In the genomic region with DNA sequence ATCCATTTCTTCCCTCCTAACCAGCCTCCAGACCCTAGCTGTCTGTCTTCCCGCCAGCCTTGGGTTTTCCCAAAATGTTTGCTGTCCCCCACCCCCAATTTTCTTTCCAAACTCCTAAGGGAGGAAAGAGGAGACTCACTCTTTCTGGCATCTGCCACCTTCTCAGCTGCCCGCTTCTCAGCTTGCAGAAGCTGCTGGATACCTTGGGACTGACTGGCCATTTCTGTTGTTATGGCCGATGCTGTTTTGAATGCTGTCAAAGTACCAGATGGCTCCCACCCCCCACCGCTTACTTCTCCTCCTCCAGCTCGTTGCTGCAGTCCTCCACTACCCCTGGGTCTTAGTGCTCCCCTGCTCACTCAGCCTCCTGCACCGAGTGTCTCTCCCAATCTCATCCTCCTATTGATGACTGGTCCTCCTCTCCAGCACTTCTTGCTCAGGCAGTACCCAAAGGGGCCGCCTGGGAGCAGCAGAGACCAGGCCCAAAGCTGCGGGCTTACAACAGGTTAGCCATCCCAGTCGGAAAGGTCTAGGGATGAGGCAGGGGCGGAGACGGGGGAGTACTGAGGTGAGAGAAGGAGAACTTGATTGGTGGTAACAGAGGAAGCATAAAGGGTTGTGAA, we compare ENCODE assay signal across 1 cellular context.
A peak's percentile ranks its signal among the peaks of the same experiment; 100 is the strongest.
TF ChIP-seq lines count a peak whose summit lies in the region.

A gene (minus strand): TSS at position 270 of the 623 bp plus-strand sequence. CDS start 49 bp downstream, at position 221.

TF ChIP-seq in HepG2, 621 proteins besides CTCF, POLR2A, EP300 and RAD21 (continued from another document and continues in another):
- TF ChIP-seq DPF2 (CRISPR knock-in tag; IDR thresholded peaks at IDR 0.05; ENCODE audit: borderline replicate concordance, low read depth) (no peak), XRCC5 (optimal IDR thresholded peaks at IDR 0.05; ENCODE audit: low read length) (peak; percentile 93), HDAC2 (CRISPR knock-in tag; IDR thresholded peaks at IDR 0.05) (peak; percentile 72), SMC3 (IDR thresholded peaks at IDR 0.05; ENCODE audit: low read length) (peak; percentile 91), ZNF777 (CRISPR knock-in tag; IDR thresholded peaks at IDR 0.05) (no peak), ZNF605 (CRISPR knock-in tag; IDR thresholded peaks at IDR 0.05) (no peak), TOPORS (CRISPR knock-in tag; IDR thresholded peaks at IDR 0.05) (no peak), KLF6 (CRISPR knock-in tag; IDR thresholded peaks at IDR 0.05) (0 out of 2 replicates have a peak, but pooled peaks have one; percentile 30), TBP (CRISPR knock-in tag; IDR thresholded peaks at IDR 0.05) (no peak), SALL1 (CRISPR knock-in tag; IDR thresholded peaks at IDR 0.05) (peak; percentile 81), ZBTB7A (CRISPR knock-in tag; IDR thresholded peaks at IDR 0.05) (no peak), STAG1 (CRISPR knock-in tag; IDR thresholded peaks at IDR 0.05) (peak; percentile 98), SRY (CRISPR knock-in tag; IDR thresholded peaks at IDR 0.05) (0 out of 2 replicates have a peak, but pooled peaks have one; percentile 58), ZNF17 (CRISPR knock-in tag; IDR thresholded peaks at IDR 0.05) (no peak), PPARG (CRISPR knock-in tag; conservative IDR thresholded peaks at IDR 0.05) (peak; percentile 53; the same call in 1 of the 2 replicates), ZNF878 (CRISPR knock-in tag; IDR thresholded peaks at IDR 0.05) (0 out of 2 replicates have a peak, but pooled peaks have one; percentile 27), MTF1 (CRISPR knock-in tag; IDR thresholded peaks at IDR 0.05) (no peak), ZNF549 (CRISPR knock-in tag; IDR thresholded peaks at IDR 0.05) (no peak), PHB2 (IDR thresholded peaks at IDR 0.05; ENCODE audit: partially characterized antibody) (no peak), SAP130 (CRISPR knock-in tag; IDR thresholded peaks at IDR 0.05; ENCODE audit: low read depth) (peak; percentile 63), ARNT2 (CRISPR knock-in tag; IDR thresholded peaks at IDR 0.05; ENCODE audit: low read depth) (no peak), ZNF30 (CRISPR knock-in tag; IDR thresholded peaks at IDR 0.05) (no peak)
- TF ChIP-seq, protein P1, sequence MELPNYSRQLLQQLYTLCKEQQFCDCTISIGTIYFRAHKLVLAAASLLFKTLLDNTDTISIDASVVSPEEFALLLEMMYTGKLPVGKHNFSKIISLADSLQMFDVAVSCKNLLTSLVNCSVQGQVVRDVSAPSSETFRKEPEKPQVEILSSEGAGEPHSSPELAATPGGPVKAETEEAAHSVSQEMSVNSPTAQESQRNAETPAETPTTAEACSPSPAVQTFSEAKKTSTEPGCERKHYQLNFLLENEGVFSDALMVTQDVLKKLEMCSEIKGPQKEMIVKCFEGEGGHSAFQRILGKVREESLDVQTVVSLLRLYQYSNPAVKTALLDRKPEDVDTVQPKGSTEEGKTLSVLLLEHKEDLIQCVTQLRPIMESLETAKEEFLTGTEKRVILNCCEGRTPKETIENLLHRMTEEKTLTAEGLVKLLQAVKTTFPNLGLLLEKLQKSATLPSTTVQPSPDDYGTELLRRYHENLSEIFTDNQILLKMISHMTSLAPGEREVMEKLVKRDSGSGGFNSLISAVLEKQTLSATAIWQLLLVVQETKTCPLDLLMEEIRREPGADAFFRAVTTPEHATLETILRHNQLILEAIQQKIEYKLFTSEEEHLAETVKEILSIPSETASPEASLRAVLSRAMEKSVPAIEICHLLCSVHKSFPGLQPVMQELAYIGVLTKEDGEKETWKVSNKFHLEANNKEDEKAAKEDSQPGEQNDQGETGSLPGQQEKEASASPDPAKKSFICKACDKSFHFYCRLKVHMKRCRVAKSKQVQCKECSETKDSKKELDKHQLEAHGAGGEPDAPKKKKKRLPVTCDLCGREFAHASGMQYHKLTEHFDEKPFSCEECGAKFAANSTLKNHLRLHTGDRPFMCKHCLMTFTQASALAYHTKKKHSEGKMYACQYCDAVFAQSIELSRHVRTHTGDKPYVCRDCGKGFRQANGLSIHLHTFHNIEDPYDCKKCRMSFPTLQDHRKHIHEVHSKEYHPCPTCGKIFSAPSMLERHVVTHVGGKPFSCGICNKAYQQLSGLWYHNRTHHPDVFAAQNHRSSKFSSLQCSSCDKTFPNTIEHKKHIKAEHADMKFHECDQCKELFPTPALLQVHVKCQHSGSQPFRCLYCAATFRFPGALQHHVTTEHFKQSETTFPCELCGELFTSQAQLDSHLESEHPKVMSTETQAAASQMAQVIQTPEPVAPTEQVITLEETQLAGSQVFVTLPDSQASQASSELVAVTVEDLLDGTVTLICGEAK (IDR thresholded peaks at IDR 0.05), result no peak
- TF ChIP-seq, protein P1 (CRISPR knock-in tag; IDR thresholded peaks at IDR 0.05), result no peak
- TF ChIP-seq, protein P2, sequence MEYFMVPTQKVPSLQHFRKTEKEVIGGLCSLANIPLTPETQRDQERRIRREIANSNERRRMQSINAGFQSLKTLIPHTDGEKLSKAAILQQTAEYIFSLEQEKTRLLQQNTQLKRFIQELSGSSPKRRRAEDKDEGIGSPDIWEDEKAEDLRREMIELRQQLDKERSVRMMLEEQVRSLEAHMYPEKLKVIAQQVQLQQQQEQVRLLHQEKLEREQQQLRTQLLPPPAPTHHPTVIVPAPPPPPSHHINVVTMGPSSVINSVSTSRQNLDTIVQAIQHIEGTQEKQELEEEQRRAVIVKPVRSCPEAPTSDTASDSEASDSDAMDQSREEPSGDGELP (IDR thresholded peaks at IDR 0.05; ENCODE audit: borderline replicate concordance, low read depth), result no peak
- TF ChIP-seq, protein P3, sequence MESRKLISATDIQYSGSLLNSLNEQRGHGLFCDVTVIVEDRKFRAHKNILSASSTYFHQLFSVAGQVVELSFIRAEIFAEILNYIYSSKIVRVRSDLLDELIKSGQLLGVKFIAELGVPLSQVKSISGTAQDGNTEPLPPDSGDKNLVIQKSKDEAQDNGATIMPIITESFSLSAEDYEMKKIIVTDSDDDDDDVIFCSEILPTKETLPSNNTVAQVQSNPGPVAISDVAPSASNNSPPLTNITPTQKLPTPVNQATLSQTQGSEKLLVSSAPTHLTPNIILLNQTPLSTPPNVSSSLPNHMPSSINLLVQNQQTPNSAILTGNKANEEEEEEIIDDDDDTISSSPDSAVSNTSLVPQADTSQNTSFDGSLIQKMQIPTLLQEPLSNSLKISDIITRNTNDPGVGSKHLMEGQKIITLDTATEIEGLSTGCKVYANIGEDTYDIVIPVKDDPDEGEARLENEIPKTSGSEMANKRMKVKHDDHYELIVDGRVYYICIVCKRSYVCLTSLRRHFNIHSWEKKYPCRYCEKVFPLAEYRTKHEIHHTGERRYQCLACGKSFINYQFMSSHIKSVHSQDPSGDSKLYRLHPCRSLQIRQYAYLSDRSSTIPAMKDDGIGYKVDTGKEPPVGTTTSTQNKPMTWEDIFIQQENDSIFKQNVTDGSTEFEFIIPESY (CRISPR knock-in tag; IDR thresholded peaks at IDR 0.05), result peak; percentile 48; the same call in 1 of the 2 replicates
- TF ChIP-seq, protein P4, sequence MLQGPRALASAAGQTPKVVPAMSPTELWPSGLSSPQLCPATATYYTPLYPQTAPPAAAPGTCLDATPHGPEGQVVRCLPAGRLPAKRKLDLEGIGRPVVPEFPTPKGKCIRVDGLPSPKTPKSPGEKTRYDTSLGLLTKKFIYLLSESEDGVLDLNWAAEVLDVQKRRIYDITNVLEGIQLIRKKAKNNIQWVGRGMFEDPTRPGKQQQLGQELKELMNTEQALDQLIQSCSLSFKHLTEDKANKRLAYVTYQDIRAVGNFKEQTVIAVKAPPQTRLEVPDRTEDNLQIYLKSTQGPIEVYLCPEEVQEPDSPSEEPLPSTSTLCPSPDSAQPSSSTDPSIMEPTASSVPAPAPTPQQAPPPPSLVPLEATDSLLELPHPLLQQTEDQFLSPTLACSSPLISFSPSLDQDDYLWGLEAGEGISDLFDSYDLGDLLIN (CRISPR knock-in tag; IDR thresholded peaks at IDR 0.05; ENCODE audit: borderline replicate concordance), result no peak
- TF ChIP-seq, protein P5, sequence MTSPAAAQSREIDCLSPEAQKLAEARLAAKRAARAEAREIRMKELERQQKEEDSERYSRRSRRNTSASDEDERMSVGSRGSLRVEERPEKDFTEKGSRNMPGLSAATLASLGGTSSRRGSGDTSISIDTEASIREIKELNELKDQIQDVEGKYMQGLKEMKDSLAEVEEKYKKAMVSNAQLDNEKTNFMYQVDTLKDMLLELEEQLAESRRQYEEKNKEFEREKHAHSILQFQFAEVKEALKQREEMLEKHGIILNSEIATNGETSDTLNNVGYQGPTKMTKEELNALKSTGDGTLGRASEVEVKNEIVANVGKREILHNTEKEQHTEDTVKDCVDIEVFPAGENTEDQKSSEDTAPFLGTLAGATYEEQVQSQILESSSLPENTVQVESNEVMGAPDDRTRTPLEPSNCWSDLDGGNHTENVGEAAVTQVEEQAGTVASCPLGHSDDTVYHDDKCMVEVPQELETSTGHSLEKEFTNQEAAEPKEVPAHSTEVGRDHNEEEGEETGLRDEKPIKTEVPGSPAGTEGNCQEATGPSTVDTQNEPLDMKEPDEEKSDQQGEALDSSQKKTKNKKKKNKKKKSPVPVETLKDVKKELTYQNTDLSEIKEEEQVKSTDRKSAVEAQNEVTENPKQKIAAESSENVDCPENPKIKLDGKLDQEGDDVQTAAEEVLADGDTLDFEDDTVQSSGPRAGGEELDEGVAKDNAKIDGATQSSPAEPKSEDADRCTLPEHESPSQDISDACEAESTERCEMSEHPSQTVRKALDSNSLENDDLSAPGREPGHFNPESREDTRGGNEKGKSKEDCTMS (CRISPR knock-in tag; conservative IDR thresholded peaks at IDR 0.05), result no peak
- TF ChIP-seq, protein P6, sequence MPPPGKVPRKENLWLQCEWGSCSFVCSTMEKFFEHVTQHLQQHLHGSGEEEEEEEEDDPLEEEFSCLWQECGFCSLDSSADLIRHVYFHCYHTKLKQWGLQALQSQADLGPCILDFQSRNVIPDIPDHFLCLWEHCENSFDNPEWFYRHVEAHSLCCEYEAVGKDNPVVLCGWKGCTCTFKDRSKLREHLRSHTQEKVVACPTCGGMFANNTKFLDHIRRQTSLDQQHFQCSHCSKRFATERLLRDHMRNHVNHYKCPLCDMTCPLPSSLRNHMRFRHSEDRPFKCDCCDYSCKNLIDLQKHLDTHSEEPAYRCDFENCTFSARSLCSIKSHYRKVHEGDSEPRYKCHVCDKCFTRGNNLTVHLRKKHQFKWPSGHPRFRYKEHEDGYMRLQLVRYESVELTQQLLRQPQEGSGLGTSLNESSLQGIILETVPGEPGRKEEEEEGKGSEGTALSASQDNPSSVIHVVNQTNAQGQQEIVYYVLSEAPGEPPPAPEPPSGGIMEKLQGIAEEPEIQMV (CRISPR knock-in tag; IDR thresholded peaks at IDR 0.05; ENCODE audit: low read depth), result no peak
- TF ChIP-seq, protein P7, sequence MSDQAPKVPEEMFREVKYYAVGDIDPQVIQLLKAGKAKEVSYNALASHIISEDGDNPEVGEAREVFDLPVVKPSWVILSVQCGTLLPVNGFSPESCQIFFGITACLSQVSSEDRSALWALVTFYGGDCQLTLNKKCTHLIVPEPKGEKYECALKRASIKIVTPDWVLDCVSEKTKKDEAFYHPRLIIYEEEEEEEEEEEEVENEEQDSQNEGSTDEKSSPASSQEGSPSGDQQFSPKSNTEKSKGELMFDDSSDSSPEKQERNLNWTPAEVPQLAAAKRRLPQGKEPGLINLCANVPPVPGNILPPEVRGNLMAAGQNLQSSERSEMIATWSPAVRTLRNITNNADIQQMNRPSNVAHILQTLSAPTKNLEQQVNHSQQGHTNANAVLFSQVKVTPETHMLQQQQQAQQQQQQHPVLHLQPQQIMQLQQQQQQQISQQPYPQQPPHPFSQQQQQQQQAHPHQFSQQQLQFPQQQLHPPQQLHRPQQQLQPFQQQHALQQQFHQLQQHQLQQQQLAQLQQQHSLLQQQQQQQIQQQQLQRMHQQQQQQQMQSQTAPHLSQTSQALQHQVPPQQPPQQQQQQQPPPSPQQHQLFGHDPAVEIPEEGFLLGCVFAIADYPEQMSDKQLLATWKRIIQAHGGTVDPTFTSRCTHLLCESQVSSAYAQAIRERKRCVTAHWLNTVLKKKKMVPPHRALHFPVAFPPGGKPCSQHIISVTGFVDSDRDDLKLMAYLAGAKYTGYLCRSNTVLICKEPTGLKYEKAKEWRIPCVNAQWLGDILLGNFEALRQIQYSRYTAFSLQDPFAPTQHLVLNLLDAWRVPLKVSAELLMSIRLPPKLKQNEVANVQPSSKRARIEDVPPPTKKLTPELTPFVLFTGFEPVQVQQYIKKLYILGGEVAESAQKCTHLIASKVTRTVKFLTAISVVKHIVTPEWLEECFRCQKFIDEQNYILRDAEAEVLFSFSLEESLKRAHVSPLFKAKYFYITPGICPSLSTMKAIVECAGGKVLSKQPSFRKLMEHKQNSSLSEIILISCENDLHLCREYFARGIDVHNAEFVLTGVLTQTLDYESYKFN (CRISPR knock-in tag; conservative IDR thresholded peaks at IDR 0.05), result 0 out of 2 replicates have a peak, but pooled peaks have one; percentile 24
- TF ChIP-seq, protein P8, sequence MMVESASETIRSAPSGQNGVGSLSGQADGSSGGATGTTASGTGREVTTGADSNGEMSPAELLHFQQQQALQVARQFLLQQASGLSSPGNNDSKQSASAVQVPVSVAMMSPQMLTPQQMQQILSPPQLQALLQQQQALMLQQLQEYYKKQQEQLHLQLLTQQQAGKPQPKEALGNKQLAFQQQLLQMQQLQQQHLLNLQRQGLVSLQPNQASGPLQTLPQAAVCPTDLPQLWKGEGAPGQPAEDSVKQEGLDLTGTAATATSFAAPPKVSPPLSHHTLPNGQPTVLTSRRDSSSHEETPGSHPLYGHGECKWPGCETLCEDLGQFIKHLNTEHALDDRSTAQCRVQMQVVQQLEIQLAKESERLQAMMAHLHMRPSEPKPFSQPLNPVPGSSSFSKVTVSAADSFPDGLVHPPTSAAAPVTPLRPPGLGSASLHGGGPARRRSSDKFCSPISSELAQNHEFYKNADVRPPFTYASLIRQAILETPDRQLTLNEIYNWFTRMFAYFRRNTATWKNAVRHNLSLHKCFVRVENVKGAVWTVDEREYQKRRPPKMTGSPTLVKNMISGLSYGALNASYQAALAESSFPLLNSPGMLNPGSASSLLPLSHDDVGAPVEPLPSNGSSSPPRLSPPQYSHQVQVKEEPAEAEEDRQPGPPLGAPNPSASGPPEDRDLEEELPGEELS (CRISPR knock-in tag; IDR thresholded peaks at IDR 0.05), result 0 out of 2 replicates have a peak, but pooled peaks have one; percentile 5
